ENCODE assay signal across 8 cellular contexts in the genomic region with DNA sequence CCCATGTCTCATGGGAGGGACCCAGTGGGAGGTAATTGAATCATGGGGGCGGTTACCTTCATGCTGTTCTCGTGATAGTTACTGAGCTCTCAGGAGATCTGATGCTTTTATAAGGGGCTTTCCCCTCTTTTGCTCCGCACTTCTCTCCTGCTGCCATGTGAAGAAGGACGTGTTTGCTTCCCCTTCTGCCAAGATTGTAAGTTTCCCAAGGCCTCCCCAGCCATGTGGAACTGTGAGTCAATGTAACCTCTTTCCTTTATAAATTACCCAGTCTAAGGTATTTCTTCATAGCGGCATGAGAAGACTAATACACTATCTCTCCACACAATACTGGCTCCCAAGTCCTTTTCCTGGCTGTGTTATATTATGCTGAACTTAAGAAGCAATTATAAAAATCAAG.
DNase-seq lines count a peak whose midpoint lies in the region; ATAC-seq and TF ChIP-seq lines count a peak whose summit lies in the region.

No MANE protein-coding gene starts in this region.

- peaks cover 0 to 3% (median 0%) of the 10 kb centered on the region in 8 donors for H3K9me3 Mint-ChIP-seq in CD4-positive, alpha-beta memory T cell
- peaks cover 7% of the 10 kb centered on the region for H3K9me3 Mint-ChIP-seq in nephron

- no peaks in the 10 kb centered on the region for H3K36me3 ChIP-seq in CD4-positive, alpha-beta memory T cell (ENCODE audit: insufficient read depth, low read length)
- H3K36me3 ChIP-seq in Peyer's patch, result no peaks in the 10 kb centered on the region

- peak overlapping the region; percentile 88 to 97 (median 89) for H3K27ac Mint-ChIP-seq in CD4-positive, alpha-beta memory T cell
- peak overlapping the region; percentile 95 to 97 (median 96) for H3K27ac Mint-ChIP-seq in nephron

- POLR2A ChIA-PET in CD4-positive, alpha-beta memory T cell (lab: Charles Lee; ENCODE audit: partially characterized antibody), result interaction anchor here (0.8 to 2.2 kb wide), 9 partner anchors 12 to 761 kb away, joined by 3 to 23 read pairs (median 4); partner anchors contain the start of gene AFAP1

- no peaks in the 10 kb centered on the region for H3K27me3 ChIP-seq in CD4-positive, alpha-beta memory T cell (ENCODE audit: insufficient read depth, low read length)
- no peaks in the 10 kb centered on the region for H3K27me3 ChIP-seq in Peyer's patch

- H3K4me1 ChIP-seq in CD4-positive, alpha-beta memory T cell (ENCODE audit: insufficient read depth, low read length), result peaks cover 53% of the 10 kb centered on the region
- H3K4me1 ChIP-seq in Peyer's patch, result peaks cover 0 to 14% (median 3%) of the 10 kb centered on the region in 4 donors

- CTCF ChIA-PET in CD4-positive, alpha-beta memory T cell (lab: Charles Lee; ENCODE audit: partially characterized antibody), result interaction anchor here (0.8 to 7.5 kb wide), 10 partner anchors 12 to 158 kb away, joined by 3 to 66 read pairs (median 5); no protein-coding TSS in a partner anchor

- peak overlapping the region; percentile 55 for H3K27ac ChIP-seq in CD4-positive, alpha-beta memory T cell (ENCODE audit: low read depth, low read length)
- H3K27ac ChIP-seq in Peyer's patch (peak overlapping the region; percentile 37 to 82 (median 70)), substantia nigra (ENCODE audit: low read depth, low read length, poor library complexity, severe bottlenecking) (no peak overlapping the region)

- no peak for TF ChIP-seq POLR2A in Peyer's patch (IDR thresholded peaks at IDR 0.05)

- no peaks in the 10 kb centered on the region for H3K9me3 ChIP-seq in CD4-positive, alpha-beta memory T cell (ENCODE audit: control insufficient read depth in 1 of 2, low read length in 2 of 2)
- H3K9me3 ChIP-seq in Peyer's patch, result no peaks in the 10 kb centered on the region

- H3K4me3 ChIP-seq in CD4-positive, alpha-beta memory T cell (ENCODE audit: low read length in 2 of 2), result no peak overlapping the region
- H3K4me3 ChIP-seq in Peyer's patch, result no peak overlapping the region

- TF ChIP-seq CTCF in Peyer's patch (IDR thresholded peaks at IDR 0.05) (no peak), nephron (IDR thresholded peaks at IDR 0.05; ENCODE audit: unreplicated experiment in 3 of 3) (no peak)

- H3K4me3 Mint-ChIP-seq in CD4-positive, alpha-beta memory T cell, result peak overlapping the region in 5 of 8 donors; percentile 25 to 86 (median 78)
- H3K4me3 Mint-ChIP-seq in nephron, result no peak overlapping the region

- peaks cover 55 to 73% (median 62%) of the 10 kb centered on the region in 4 donors for H3K4me1 Mint-ChIP-seq in CD4-positive, alpha-beta memory T cell
- peaks cover 89% of the 10 kb centered on the region for H3K4me1 Mint-ChIP-seq in nephron

- H3K27me3 Mint-ChIP-seq in CD4-positive, alpha-beta memory T cell, result no peaks in the 10 kb centered on the region
- H3K27me3 Mint-ChIP-seq in nephron (ENCODE audit: low read depth), result no peaks in the 10 kb centered on the region

- DNase-seq in CD4-positive, alpha-beta memory T cell, result no peak
- DNase-seq in Peyer's patch, result no peak
- peak; percentile 35 for DNase-seq in dedifferentiated amniotic fluid mesenchymal stem cell (ENCODE audit: extremely low spot score)
- DNase-seq in head of caudate nucleus, result no peak
- no peak for DNase-seq in substantia nigra (lab: John Stamatoyannopoulos, UW)

- ATAC-seq in HG02571 (IDR thresholded peaks at IDR 0.05; ENCODE audit: unreplicated experiment) (no peak), HG02973 (IDR thresholded peaks at IDR 0.05; ENCODE audit: unreplicated experiment) (no peak)

- intact Hi-C loops in CD4-positive, alpha-beta memory T cell (cut with micrococcal nuclease), result loop anchor here (1.0 to 2.0 kb wide), 3 partner anchors 24 to 47 kb away; no protein-coding TSS in a partner anchor
- intact Hi-C loops in head of caudate nucleus (cut with DNase I), result no loop called here

- H3K36me3 Mint-ChIP-seq in CD4-positive, alpha-beta memory T cell, result peaks cover 21 to 25% of the 10 kb centered on the region in 2 donors
- peaks cover 77% of the 10 kb centered on the region for H3K36me3 Mint-ChIP-seq in nephron (ENCODE audit: low read depth)

Comparison
In these comparisons a context has a peak if more than half of its experiments do, and no peak if none do; other contexts are left out.
1. H3K4me3 Mint-ChIP-seq: peak in CD4-positive, alpha-beta memory T cell (5 of 8); none in nephron (0 of 3).